In the genomic region with DNA sequence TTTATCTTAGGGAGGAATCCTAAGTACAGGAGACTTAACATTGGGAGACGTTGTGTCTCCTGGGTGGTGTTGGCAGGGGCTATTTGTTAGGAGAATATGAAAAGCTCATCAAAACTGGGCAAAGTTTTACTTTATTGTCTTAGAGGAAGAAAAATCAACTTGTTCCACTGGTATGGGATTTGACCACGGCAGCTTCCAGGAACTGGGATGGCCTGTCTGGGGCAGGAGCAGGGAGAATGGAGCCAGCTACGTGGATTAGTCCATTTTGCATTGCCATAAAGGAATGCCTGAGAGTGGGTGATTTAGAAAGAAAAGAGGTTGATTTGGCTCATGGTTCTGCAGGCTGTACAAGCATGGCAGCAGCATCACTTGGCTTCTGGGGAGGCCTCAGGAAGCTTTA, we compare ENCODE assay signal across 13 cellular contexts.
DNase-seq lines count a peak whose midpoint lies in the region; ATAC-seq and TF ChIP-seq lines count a peak whose summit lies in the region.
"Had no signal": no experiment of that assay in that cellular context is flagged by ENCODE, and none has a peak within 500 bp of the region (broad histone marks: within the 10 kb centered on the region; RNA-seq: fewer than 3 reads in every experiment).

No MANE protein-coding gene starts in this region.

- no peak overlapping the region for H3K4me3 Mint-ChIP-seq in type B pancreatic cell
- no peak overlapping the region for H3K4me3 Mint-ChIP-seq in activated naive CD4-positive, alpha-beta T cell treated with anti-CD3 and anti-CD28 coated beads for 36 hours

- no peaks in the 10 kb centered on the region for H3K27me3 ChIP-seq in MG63
- H3K27me3 ChIP-seq: BLaER1 had no signal

- H3K4me3 ChIP-seq in MG63: no peak overlapping the region
- H3K4me3 ChIP-seq in astrocyte of the cerebellum (ENCODE audit: low read depth, low read length): no peak overlapping the region
- H3K4me3 ChIP-seq: BLaER1, PC-9 had no signal

- CTCF ChIA-PET in activated naive CD4-positive, alpha-beta T cell treated with anti-CD3 and anti-CD28 coated beads for 36 hours (lab: Charles Lee): no interaction called here

- no peaks in the 10 kb centered on the region for H3K27me3 Mint-ChIP-seq in type B pancreatic cell
- no peaks in the 10 kb centered on the region for H3K27me3 Mint-ChIP-seq in activated naive CD4-positive, alpha-beta T cell treated with anti-CD3 and anti-CD28 coated beads for 36 hours (ENCODE audit: low read depth)

- no peak for ATAC-seq in GM18861 (IDR thresholded peaks at IDR 0.05; ENCODE audit: unreplicated experiment)
- ATAC-seq: Right ventricle myocardium inferior had no signal

- no peaks in the 10 kb centered on the region for H3K36me3 Mint-ChIP-seq in type B pancreatic cell
- no peaks in the 10 kb centered on the region for H3K36me3 Mint-ChIP-seq in activated naive CD4-positive, alpha-beta T cell treated with anti-CD3 and anti-CD28 coated beads for 36 hours (ENCODE audit: low read depth)

- H3K9me3 Mint-ChIP-seq in type B pancreatic cell: no peaks in the 10 kb centered on the region
- H3K9me3 Mint-ChIP-seq in activated naive CD4-positive, alpha-beta T cell treated with anti-CD3 and anti-CD28 coated beads for 36 hours: no peaks in the 10 kb centered on the region

- no peaks in the 10 kb centered on the region for H3K36me3 ChIP-seq in MG63
- H3K36me3 ChIP-seq: BLaER1 had no signal

- no peak for TF ChIP-seq CTCF in astrocyte of the cerebellum (IDR thresholded peaks at IDR 0.05; ENCODE audit: low read depth, low read length, missing control alignments)
- TF ChIP-seq CTCF in type B pancreatic cell (conservative IDR thresholded peaks at IDR 0.05): no peak

- intact Hi-C loops in activated naive CD4-positive, alpha-beta T cell treated with anti-CD3 and anti-CD28 coated beads for 36 hours (cut with micrococcal nuclease): no loop called here

- H3K27ac Mint-ChIP-seq in type B pancreatic cell: no peak overlapping the region
- H3K27ac Mint-ChIP-seq in activated naive CD4-positive, alpha-beta T cell treated with anti-CD3 and anti-CD28 coated beads for 36 hours: no peak overlapping the region

- H3K9me3 ChIP-seq in MG63: no peaks in the 10 kb centered on the region
- H3K9me3 ChIP-seq: BLaER1 had no signal

- H3K4me1 Mint-ChIP-seq in type B pancreatic cell (ENCODE audit: unreplicated experiment): no peaks in the 10 kb centered on the region
- no peaks in the 10 kb centered on the region for H3K4me1 Mint-ChIP-seq in activated naive CD4-positive, alpha-beta T cell treated with anti-CD3 and anti-CD28 coated beads for 36 hours (ENCODE audit: low read depth)

- DNase-seq in MG63 (peak; percentile 52), astrocyte of the cerebellum (ENCODE audit: low read depth) (peak; percentile 37), mucosa of gallbladder (ENCODE audit: low spot score) (peak; percentile 9), type B pancreatic cell (ENCODE audit: extremely low spot score, unreplicated experiment) (peak; percentile 15), SW 1271 (lab: John Stamatoyannopoulos, UW) (no peak)
- no peak for DNase-seq in activated naive CD4-positive, alpha-beta T cell treated with anti-CD3 and anti-CD28 coated beads for 36 hours
- DNase-seq: NCI-H1105, NCI-H1694 treated with DMSO at 0.1 percent for 48 hours, NCI-H345, PC-9 had no signal

- in situ Hi-C loops in astrocyte of the cerebellum (cut with HindIII; ENCODE audit: low sequenced_read_pairs): no loop called here

Comparison
In these comparisons a context has a peak if more than half of its experiments do, and no peak if none do; other contexts are left out.
1. DNase-seq: peak in MG63 (single experiment), astrocyte of the cerebellum (single experiment), mucosa of gallbladder (single experiment) and type B pancreatic cell (single experiment); none in activated naive CD4-positive, alpha-beta T cell treated with anti-CD3 and anti-CD28 coated beads for 36 hours (single experiment) and SW 1271 (0 of 2).